ENCODE assay signal across 17 cellular contexts in the genomic region with DNA sequence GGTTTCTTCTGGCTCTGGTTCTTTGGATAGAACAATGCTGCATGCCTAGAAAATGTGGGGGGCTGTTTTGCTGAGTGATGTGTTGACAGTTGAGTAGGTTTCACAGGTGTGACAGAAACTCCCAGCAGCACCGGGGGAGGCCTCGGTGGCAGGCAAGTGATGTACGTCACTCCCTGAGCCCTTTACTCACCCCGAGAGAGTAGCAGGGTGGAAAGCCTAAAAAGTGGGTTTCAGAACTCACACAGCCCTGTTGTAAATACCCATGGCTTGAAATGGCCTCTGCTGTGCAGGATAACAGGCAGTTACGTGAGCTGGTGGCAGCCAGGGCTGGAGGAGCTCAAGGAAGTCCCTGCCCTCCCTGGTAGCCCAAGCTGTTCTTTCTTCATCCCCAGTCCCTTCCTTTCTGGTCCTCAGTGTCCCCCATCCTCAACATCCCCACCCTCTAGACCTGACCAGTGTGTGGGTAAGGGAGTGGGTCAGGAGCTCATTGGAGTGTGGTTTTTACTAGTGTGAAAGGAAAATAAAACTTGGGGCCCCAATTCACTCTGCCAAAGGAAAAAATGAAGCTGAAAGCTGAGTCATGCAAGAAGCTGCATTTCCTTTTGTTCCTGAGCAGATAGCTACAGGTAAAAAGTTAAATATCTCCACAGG.
DNase-seq lines count a peak whose midpoint lies in the region; ATAC-seq, FAIRE-seq and TF ChIP-seq lines count a peak whose summit lies in the region.
"Had no signal": no experiment of that assay in that cellular context is flagged by ENCODE, and none has a peak within 500 bp of the region (broad histone marks: within the 10 kb centered on the region; RNA-seq: fewer than 3 reads in every experiment).

No MANE protein-coding gene starts in this region.

- no peak overlapping the region for H2AFZ ChIP-seq in neural cell (ENCODE audit: low read depth, low read length)

- no peak for TF ChIP-seq RAD21 in neural cell (conservative IDR thresholded peaks at IDR 0.05)

- H4K20me1 ChIP-seq in neural cell (ENCODE audit: insufficient read depth): no peaks in the 10 kb centered on the region

- TF ChIP-seq CTCF in neural cell (IDR thresholded peaks at IDR 0.05; ENCODE audit: poor library complexity, severe bottlenecking): no peak

- peak overlapping the region; percentile 22 for H3K4me2 ChIP-seq in neural cell (ENCODE audit: low read length)

- peak overlapping the region; percentile 15 for H3K9ac ChIP-seq in neural cell (ENCODE audit: low read length)

- H3K9me2 ChIP-seq in neural cell (ENCODE audit: insufficient read depth, low read length): no peaks in the 10 kb centered on the region

- H3K4me3 Mint-ChIP-seq in T-helper 2 cell treated with Interferon-gamma antibody and Interleukin-4, amounts not matched to agents 5 μg/mL and 100 μg/mL, for 36 hours: no peak overlapping the region
- H3K4me3 Mint-ChIP-seq: CD8-positive, alpha-beta memory T cell; mesothelial cell of epicardium; T-helper 17 cell had no signal

- no peaks in the 10 kb centered on the region for H3K9me3 Mint-ChIP-seq in T-helper 2 cell treated with Interferon-gamma antibody and Interleukin-4, amounts not matched to agents 5 μg/mL and 100 μg/mL, for 36 hours

- no peak overlapping the region for H3K27ac Mint-ChIP-seq in T-helper 2 cell treated with Interferon-gamma antibody and Interleukin-4, amounts not matched to agents 5 μg/mL and 100 μg/mL, for 36 hours
- H3K27ac Mint-ChIP-seq: CD8-positive, alpha-beta memory T cell; mesothelial cell of epicardium; T-helper 17 cell had no signal

- H3K27ac ChIP-seq in neural cell (ENCODE audit: low read length): peak overlapping the region; percentile 28

- FAIRE-seq in GM19239 (lab: Jason Lieb, UNC): no peak
- FAIRE-seq: frontal cortex, islet of Langerhans, K562 had no signal

- DNase-seq in activated CD4-positive, alpha-beta T cell treated with anti-CD3 and anti-CD28 coated beads for 48 hours: peak; percentile 44
- DNase-seq in activated CD4-positive, alpha-beta T cell treated with anti-CD3 and anti-CD28 coated beads, Interleukin-2, amount 50 U/mL, for 1 hour: no peak
- peak; percentile 16 for DNase-seq in T-helper 2 cell treated with Interferon-gamma antibody and Interleukin-4, amounts not matched to agents 5 μg/mL and 100 μg/mL, for 36 hours (ENCODE audit: low spot score)
- no peak for DNase-seq in activated effector memory CD4-positive, alpha-beta T cell treated with Interleukin-2 at 50 U/mL for 16 hours
- DNase-seq in NAMALWA (ENCODE audit: low spot score) (no peak), GM19239 (ENCODE audit: insufficient read length, low spot score) (no peak)
- DNase-seq: activated CD4-positive, alpha-beta T cell treated with anti-CD3 and anti-CD28 coated beads for 4 hours; activated naive CD4-positive, alpha-beta T cell; CD8-positive, alpha-beta memory T cell; NCI-H187; T-helper 17 cell had no signal

- H3F3A ChIP-seq in neural cell (ENCODE audit: insufficient read depth, low read length, poor library complexity, severe bottlenecking): no peaks in the 10 kb centered on the region

- TF ChIP-seq EP300 in neural cell (conservative IDR thresholded peaks at IDR 0.05; ENCODE audit: poor library complexity, severe bottlenecking): peak; percentile 46

- no peaks in the 10 kb centered on the region for H3K36me3 Mint-ChIP-seq in T-helper 2 cell treated with Interferon-gamma antibody and Interleukin-4, amounts not matched to agents 5 μg/mL and 100 μg/mL, for 36 hours (ENCODE audit: low read depth)
- H3K36me3 Mint-ChIP-seq: CD8-positive, alpha-beta memory T cell; mesothelial cell of epicardium had no signal

- H3K36me3 ChIP-seq in neural cell (ENCODE audit: insufficient read depth, low read length): no peaks in the 10 kb centered on the region

- H3K4me3 ChIP-seq in neural cell (ENCODE audit: low read length): peak overlapping the region; percentile 24
- H3K4me3 ChIP-seq: K562 had no signal

- no peaks in the 10 kb centered on the region for H3K9me3 ChIP-seq in neural cell (ENCODE audit: low read length)

- peaks cover 3% of the 10 kb centered on the region for H3K4me1 Mint-ChIP-seq in T-helper 2 cell treated with Interferon-gamma antibody and Interleukin-4, amounts not matched to agents 5 μg/mL and 100 μg/mL, for 36 hours (ENCODE audit: low read depth)
- H3K4me1 Mint-ChIP-seq: CD8-positive, alpha-beta memory T cell had no signal

- no peaks in the 10 kb centered on the region for H3K27me3 ChIP-seq in neural cell (ENCODE audit: insufficient read depth, low read depth, low read length)

- peak; percentile 51 for ATAC-seq in GM21723 (IDR thresholded peaks at IDR 0.05; ENCODE audit: unreplicated experiment)
- ATAC-seq: K562, T-helper 17 cell had no signal

- peaks cover 2% of the 10 kb centered on the region for H3K27me3 Mint-ChIP-seq in T-helper 2 cell treated with Interferon-gamma antibody and Interleukin-4, amounts not matched to agents 5 μg/mL and 100 μg/mL, for 36 hours (ENCODE audit: low read depth)
- H3K27me3 Mint-ChIP-seq: T-helper 17 cell had no signal

- H3K79me2 ChIP-seq in neural cell (replicated peaks; ENCODE audit: insufficient read depth, low read length): no peaks in the 10 kb centered on the region

TF ChIP-seq in neural cell, 6 proteins besides CTCF, POLR2A, EP300 and RAD21:
- TF ChIP-seq, protein P1, sequence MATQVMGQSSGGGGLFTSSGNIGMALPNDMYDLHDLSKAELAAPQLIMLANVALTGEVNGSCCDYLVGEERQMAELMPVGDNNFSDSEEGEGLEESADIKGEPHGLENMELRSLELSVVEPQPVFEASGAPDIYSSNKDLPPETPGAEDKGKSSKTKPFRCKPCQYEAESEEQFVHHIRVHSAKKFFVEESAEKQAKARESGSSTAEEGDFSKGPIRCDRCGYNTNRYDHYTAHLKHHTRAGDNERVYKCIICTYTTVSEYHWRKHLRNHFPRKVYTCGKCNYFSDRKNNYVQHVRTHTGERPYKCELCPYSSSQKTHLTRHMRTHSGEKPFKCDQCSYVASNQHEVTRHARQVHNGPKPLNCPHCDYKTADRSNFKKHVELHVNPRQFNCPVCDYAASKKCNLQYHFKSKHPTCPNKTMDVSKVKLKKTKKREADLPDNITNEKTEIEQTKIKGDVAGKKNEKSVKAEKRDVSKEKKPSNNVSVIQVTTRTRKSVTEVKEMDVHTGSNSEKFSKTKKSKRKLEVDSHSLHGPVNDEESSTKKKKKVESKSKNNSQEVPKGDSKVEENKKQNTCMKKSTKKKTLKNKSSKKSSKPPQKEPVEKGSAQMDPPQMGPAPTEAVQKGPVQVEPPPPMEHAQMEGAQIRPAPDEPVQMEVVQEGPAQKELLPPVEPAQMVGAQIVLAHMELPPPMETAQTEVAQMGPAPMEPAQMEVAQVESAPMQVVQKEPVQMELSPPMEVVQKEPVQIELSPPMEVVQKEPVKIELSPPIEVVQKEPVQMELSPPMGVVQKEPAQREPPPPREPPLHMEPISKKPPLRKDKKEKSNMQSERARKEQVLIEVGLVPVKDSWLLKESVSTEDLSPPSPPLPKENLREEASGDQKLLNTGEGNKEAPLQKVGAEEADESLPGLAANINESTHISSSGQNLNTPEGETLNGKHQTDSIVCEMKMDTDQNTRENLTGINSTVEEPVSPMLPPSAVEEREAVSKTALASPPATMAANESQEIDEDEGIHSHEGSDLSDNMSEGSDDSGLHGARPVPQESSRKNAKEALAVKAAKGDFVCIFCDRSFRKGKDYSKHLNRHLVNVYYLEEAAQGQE (IDR thresholded peaks at IDR 0.05; ENCODE audit: borderline replicate concordance): no peak
- TF ChIP-seq MXI1 (conservative IDR thresholded peaks at IDR 0.05; ENCODE audit: poor library complexity, severe bottlenecking) (no peak), POLR2AphosphoS5 (IDR thresholded peaks at IDR 0.05) (no peak), EZH2 (IDR thresholded peaks at IDR 0.05; ENCODE audit: borderline replicate concordance, insufficient read depth, low read length, poor library complexity, severe bottlenecking) (no peak)

Comparison
In these comparisons a context has a peak if more than half of its experiments do, and no peak if none do; other contexts are left out.
1. DNase-seq: peak in activated CD4-positive, alpha-beta T cell treated with anti-CD3 and anti-CD28 coated beads for 48 hours (single experiment) and T-helper 2 cell treated with Interferon-gamma antibody and Interleukin-4, amounts not matched to agents 5 μg/mL and 100 μg/mL, for 36 hours (single experiment); none in activated CD4-positive, alpha-beta T cell treated with anti-CD3 and anti-CD28 coated beads, Interleukin-2, amount 50 U/mL, for 1 hour (single experiment), activated effector memory CD4-positive, alpha-beta T cell treated with Interleukin-2 at 50 U/mL for 16 hours (single experiment), NAMALWA (single experiment) and GM19239 (single experiment).